Comparison of ENCODE assay signal across 8 cellular contexts in the genomic region with DNA sequence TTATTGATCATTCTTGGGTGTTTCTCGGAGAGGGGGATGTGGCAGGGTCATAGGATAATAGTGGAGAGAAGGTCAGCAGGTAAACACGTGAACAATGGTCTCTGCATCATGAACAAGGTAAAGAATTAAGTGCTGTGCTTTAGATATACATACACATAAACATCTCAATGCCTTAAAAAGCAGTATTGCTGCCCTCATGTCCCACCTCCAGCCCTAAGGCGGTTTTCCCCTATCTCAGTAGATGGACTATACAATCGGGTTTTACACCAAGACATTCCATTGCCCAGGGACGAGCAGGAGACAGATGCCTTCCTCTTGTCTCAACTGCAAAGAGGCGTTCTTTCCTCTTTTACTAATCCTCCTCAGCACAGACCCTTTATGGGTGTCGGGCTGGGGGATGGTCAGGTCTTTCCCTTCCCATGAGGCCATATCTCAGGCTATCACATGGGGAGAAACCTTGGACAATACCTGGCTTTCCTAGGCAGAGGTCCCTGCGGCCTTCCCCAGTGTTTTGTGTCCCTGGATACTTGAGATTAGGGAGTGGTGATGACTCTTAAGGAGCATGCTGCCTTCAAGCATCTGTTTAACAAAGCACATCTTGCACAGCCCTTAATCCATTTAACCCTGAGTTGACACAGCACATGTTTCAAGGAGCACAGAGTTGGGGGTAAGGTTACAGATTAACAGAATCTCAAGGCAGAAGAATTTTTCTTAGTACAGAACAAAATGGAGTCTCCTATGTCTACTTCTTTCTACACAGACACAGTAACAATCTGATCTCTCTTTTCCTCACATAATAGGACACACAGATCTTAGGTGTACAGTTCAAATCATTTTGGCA. TPM values are rescaled to one million over a fixed set of nuclear protein-coding genes. Genes with fewer than 3 reads are reported as not detected.
DNase-seq lines count a peak whose midpoint lies in the region; ATAC-seq, FAIRE-seq and TF ChIP-seq lines count a peak whose summit lies in the region.
"Not testable (repeated sequence)": the region's sequence is repeated elsewhere in the genome, so short reads cannot be mapped to it uniquely, and the experiment has no call there.

No MANE protein-coding gene starts in this region.

- not testable (repeated sequence) for ATAC-seq in RWPE2 (ENCODE audit: low read depth); HepG2

- FAIRE-seq in HepG2 (lab: Jason Lieb, UNC) = not testable (repeated sequence)

- in situ Hi-C loops in HepG2 (cut with HindIII; ENCODE audit: extremely low pct_ligation_motif_present, low pct_unique_long_range_greater_than_20kb) = not testable (repeated sequence)

- H3K27ac ChIP-seq in ACC112 (ENCODE audit: low read depth, low read length) = peak overlapping the region; percentile 100
- H3K27ac ChIP-seq in RWPE2 (ENCODE audit: poor library complexity, severe bottlenecking) = peak overlapping the region; percentile 97
- peak overlapping the region; percentile 85 to 94 (median 91) for H3K27ac ChIP-seq in esophagus muscularis mucosa (replicated peaks in 1 of 4)
- H3K27ac ChIP-seq in HepG2 (ENCODE audit: extremely low read length, insufficient read depth, low read length) = not testable (repeated sequence)

- H3K36me3 Mint-ChIP-seq in brain; progenitor cell of endocrine pancreas (ENCODE audit: insufficient read depth); type B pancreatic cell: not testable (repeated sequence)

- peak; percentile 40 for DNase-seq in LHCN-M2 (ENCODE audit: low read depth)
- not testable (repeated sequence) for DNase-seq in RWPE2 (ENCODE audit: low spot score); esophagus muscularis mucosa (ENCODE audit: extremely low spot score); HepG2 (ENCODE audit: low spot score); progenitor cell of endocrine pancreas (ENCODE audit: low spot score, unreplicated experiment); type B pancreatic cell (ENCODE audit: extremely low spot score, unreplicated experiment)

- not testable (repeated sequence) for H3K27me3 ChIP-seq in ACC112 (ENCODE audit: insufficient read depth, low read length); RWPE2 (ENCODE audit: insufficient read depth, poor library complexity, severe bottlenecking); esophagus muscularis mucosa
- peaks cover 0 to 21% of the 10 kb centered on the region in 2 experiments; a peak in 4 of 5 replicates for H3K27me3 ChIP-seq in HepG2 (ENCODE audit: control insufficient read depth in 1 of 2, insufficient read depth in 2 of 2, low read length in 2 of 2)

- BruUV-seq in HepG2 (replicated peaks; lab: Mats Ljungman, UMichigan) = not testable (repeated sequence)

- H3K9ac ChIP-seq in HepG2 (ENCODE audit: insufficient read depth, low read depth, low read length) = not testable (repeated sequence)

- CTCF ChIA-PET in HepG2 (lab: Yijun Ruan, JAX; ENCODE audit: low intra/inter-chr PET ratio, low total read pairs) = not testable (repeated sequence)

- WGBS in esophagus muscularis mucosa = 71% methylated on average over 8 of the region's 8 CpGs
- 25% methylated on average over 8 of the region's 8 CpGs for WGBS in HepG2 (ENCODE audit: low lambda C conversion rate)

- not testable (repeated sequence) for H2AFZ ChIP-seq in ACC112 (ENCODE audit: low read length, unreplicated experiment); HepG2 (ENCODE audit: low read length)

- H3K27ac Mint-ChIP-seq in brain = peak overlapping the region in 3 of 5 experiments; percentile 11 to 29 (median 18)
- peak overlapping the region; percentile 77 for H3K27ac Mint-ChIP-seq in progenitor cell of endocrine pancreas
- H3K27ac Mint-ChIP-seq in type B pancreatic cell = peak overlapping the region; percentile 57

- not testable (repeated sequence) for TF ChIP-seq CTCF in RWPE2 (IDR thresholded peaks at IDR 0.05; ENCODE audit: poor library complexity, severe bottlenecking); brain (conservative IDR thresholded peaks at IDR 0.05); esophagus muscularis mucosa (IDR thresholded peaks at IDR 0.05); HepG2 (CRISPR knock-in tag; IDR thresholded peaks at IDR 0.05); progenitor cell of endocrine pancreas (IDR thresholded peaks at IDR 0.05; ENCODE audit: unreplicated experiment); type B pancreatic cell (conservative IDR thresholded peaks at IDR 0.05)

- intact Hi-C loops in esophagus muscularis mucosa (cut with DNase I); HepG2 (cut with micrococcal nuclease; ENCODE audit: unreplicated experiment): not testable (repeated sequence)

- not testable (repeated sequence) for H3K4me3 Mint-ChIP-seq in brain; progenitor cell of endocrine pancreas (ENCODE audit: low read depth); type B pancreatic cell

- H3K4me3 ChIP-seq in ACC112 (ENCODE audit: low read depth, low read length); RWPE2 (ENCODE audit: severe bottlenecking); esophagus muscularis mucosa; HepG2 (replicated peaks in 1 of 3; ENCODE audit: insufficient read depth in 1 of 3, low read depth in 2 of 3, low read length in 3 of 3): not testable (repeated sequence)

- not testable (repeated sequence) for H3K9me3 ChIP-seq in RWPE2 (ENCODE audit: severe bottlenecking); esophagus muscularis mucosa; HepG2 (ENCODE audit: low read length)

- not testable (repeated sequence) for H4K20me1 ChIP-seq in HepG2 (ENCODE audit: insufficient read depth, low read length)

- not testable (repeated sequence) for H3K9me3 Mint-ChIP-seq in brain; progenitor cell of endocrine pancreas (ENCODE audit: low read depth); type B pancreatic cell

- H3K4me1 ChIP-seq in ACC112 (ENCODE audit: control insufficient read depth, insufficient read depth, low read length, unreplicated experiment) = peaks cover 50% of the 10 kb centered on the region
- H3K4me1 ChIP-seq in RWPE2 (ENCODE audit: insufficient read depth, poor library complexity, severe bottlenecking) = peaks cover 61% of the 10 kb centered on the region
- H3K4me1 ChIP-seq in esophagus muscularis mucosa = peaks cover 35 to 86% (median 78%) of the 10 kb centered on the region in 4 donors
- peaks cover 66% of the 10 kb centered on the region for H3K4me1 ChIP-seq in HepG2 (ENCODE audit: insufficient read depth, low read length)

- not testable (repeated sequence) for TF ChIP-seq RAD21 in HepG2 (CRISPR knock-in tag; IDR thresholded peaks at IDR 0.05)

- H3K4me1 Mint-ChIP-seq in brain = peaks cover 47% of the 10 kb centered on the region
- H3K4me1 Mint-ChIP-seq in progenitor cell of endocrine pancreas (ENCODE audit: low read depth) = peaks cover 26% of the 10 kb centered on the region
- H3K4me1 Mint-ChIP-seq in type B pancreatic cell (ENCODE audit: unreplicated experiment) = peaks cover 22% of the 10 kb centered on the region

- TF ChIP-seq POLR2A in esophagus muscularis mucosa (IDR thresholded peaks at IDR 0.05; ENCODE audit: low read depth); HepG2 (IDR thresholded peaks at IDR 0.05; ENCODE audit: insufficient read depth in 1 of 2, low read depth in 2 of 2, low read length in 2 of 2): not testable (repeated sequence)

- H3K79me2 ChIP-seq in ACC112 (ENCODE audit: control insufficient read depth, insufficient read depth, low read length, unreplicated experiment); HepG2 (ENCODE audit: insufficient read depth, low read length): not testable (repeated sequence)

- POLR2A ChIA-PET in HepG2 (lab: Yijun Ruan, JAX) = interaction anchor here (1.5 to 5.8 kb wide), 4 partner anchors 11 to 38 kb away, joined by 4 to 67 read pairs (median 24); a partner anchor contains a TSS

- TF ChIP-seq EP300 in esophagus muscularis mucosa (IDR thresholded peaks at IDR 0.05); HepG2 (IDR thresholded peaks at IDR 0.05; ENCODE audit: low read depth in 2 of 2, low read length in 2 of 2); HepG2 (CRISPR knock-in tag; IDR thresholded peaks at IDR 0.05; ENCODE audit: borderline replicate concordance): not testable (repeated sequence)

- not testable (repeated sequence) for H3K36me3 ChIP-seq in ACC112 (ENCODE audit: insufficient read depth, low read length); RWPE2 (ENCODE audit: low read depth); esophagus muscularis mucosa; HepG2 (replicated peaks in 1 of 2; ENCODE audit: control insufficient read depth in 1 of 2, insufficient read depth in 2 of 2, low read length in 2 of 2)

- not testable (repeated sequence) for H3K27me3 Mint-ChIP-seq in brain, progenitor cell of endocrine pancreas, type B pancreatic cell

- H3K4me2 ChIP-seq in HepG2 (ENCODE audit: low read depth, low read length) = peak overlapping the region; percentile 83; the same call in 1 of the 2 replicates

RNA-seq across cellular contexts. Expression of a gene that starts 13.7 kb away (rescaled TPM):
- total RNA-seq in LHCN-M2 (2014; rRNA removed) (149 and 161 TPM in 2 replicates), esophagus muscularis mucosa (100 to 1,000 TPM; 398 to 632 (median 462) TPM), HepG2 (2016; rRNA removed; fragmentation: Illumina TruSeq; extraction: Trizol) (82.0 and 86.3 TPM in 2 replicates), progenitor cell of endocrine pancreas (54.4 and 54.9 TPM in 2 replicates), type B pancreatic cell (ENCODE audit: low replicate concordance) (39.3 and 52.2 TPM in 2 replicates)
- 77.3 TPM for polyA plus RNA-seq in LHCN-M2 (2012)
- polyA plus RNA-seq in brain (ENCODE audit: insufficient read depth, low read depth, low replicate concordance) (125 TPM), HepG2 (2011; rRNA removed) (24.2 and 37.5 TPM in 2 replicates)
- total RNA-seq in HepG2 (2016; cell fraction: cytosol; rRNA removed; fragmentation: Illumina TruSeq; extraction: Trizol; ENCODE audit: low read depth) = 5.4 and 6.5 TPM in 2 replicates
- total RNA-seq in HepG2 (2016; cell fraction: insoluble cytoplasmic fraction; rRNA removed; fragmentation: Illumina TruSeq; extraction: Trizol) = 69.1 and 89.6 TPM in 2 replicates
- 18.0 and 19.5 TPM in 2 replicates for total RNA-seq in HepG2 (2016; cell fraction: membrane; rRNA removed; fragmentation: Illumina TruSeq; extraction: Trizol)
- total RNA-seq in HepG2 (2016; cell fraction: nucleus; rRNA removed; fragmentation: Illumina TruSeq; extraction: Trizol) = 59.8 and 63.0 TPM in 2 replicates
- polyA plus RNA-seq in HepG2 (2011; cell fraction: cytosol; rRNA removed) = 24.4 and 27.4 TPM in 2 replicates
- 111 and 112 TPM in 2 replicates for polyA plus RNA-seq in HepG2 (2011; cell fraction: nucleus; rRNA removed)
- polyA plus RNA-seq in HepG2 (2012) = 26.9 and 46.5 TPM in 2 replicates
- 3.5 TPM in 2 replicates for polyA plus RNA-seq in HepG2 (2016; cell fraction: cytosol; fragmentation: Illumina TruSeq; extraction: Trizol; ENCODE audit: low read depth)
- polyA plus RNA-seq in HepG2 (2016; cell fraction: insoluble cytoplasmic fraction; fragmentation: Illumina TruSeq; extraction: Trizol; ENCODE audit: low read depth) = 45.7 and 58.6 TPM in 2 replicates
- 7.2 and 9.8 TPM in 2 replicates for polyA plus RNA-seq in HepG2 (2016; cell fraction: membrane; fragmentation: Illumina TruSeq; extraction: Trizol; ENCODE audit: low read depth)
- polyA plus RNA-seq in HepG2 (2016; cell fraction: nucleus; fragmentation: Illumina TruSeq; extraction: Trizol; ENCODE audit: insufficient read depth, low read depth) = 79.7 and 85.5 TPM in 2 replicates
- polyA minus RNA-seq in HepG2 (2011; rRNA and poly(A)+ RNA removed; ENCODE audit: low replicate concordance) = 26.5 and 80.5 TPM in 2 replicates
- polyA minus RNA-seq in HepG2 (2011; cell fraction: cytosol; rRNA and poly(A)+ RNA removed) = 36.1 and 38.1 TPM in 2 replicates
- 27.9 and 31.3 TPM in 2 replicates for polyA minus RNA-seq in HepG2 (2011; cell fraction: nucleus; rRNA and poly(A)+ RNA removed)

RNA-seq across cellular contexts. Expression of a gene that starts 38.7 kb away (rescaled TPM):
- 53.7 and 57.9 TPM in 2 replicates for total RNA-seq in LHCN-M2 (2014; rRNA removed)
- polyA plus RNA-seq in LHCN-M2 (2012) = 36.0 TPM
- 56.9 TPM for polyA plus RNA-seq in brain (ENCODE audit: insufficient read depth, low read depth, low replicate concordance)
- total RNA-seq in esophagus muscularis mucosa = 10 to 100 TPM; 39.0 to 44.1 (median 43.5) TPM
- 98.4 and 164 TPM in 2 replicates for total RNA-seq in HepG2 (2016; rRNA removed; fragmentation: Illumina TruSeq; extraction: Trizol)
- total RNA-seq in HepG2 (2016; cell fraction: cytosol; rRNA removed; fragmentation: Illumina TruSeq; extraction: Trizol; ENCODE audit: low read depth) = 67.6 and 72.5 TPM in 2 replicates
- total RNA-seq in HepG2 (2016; cell fraction: insoluble cytoplasmic fraction; rRNA removed; fragmentation: Illumina TruSeq; extraction: Trizol) = 90.5 and 177 TPM in 2 replicates
- 139 and 152 TPM in 2 replicates for total RNA-seq in HepG2 (2016; cell fraction: membrane; rRNA removed; fragmentation: Illumina TruSeq; extraction: Trizol)
- 149 and 161 TPM in 2 replicates for total RNA-seq in HepG2 (2016; cell fraction: nucleus; rRNA removed; fragmentation: Illumina TruSeq; extraction: Trizol)
- 172 and 221 TPM in 2 replicates for polyA plus RNA-seq in HepG2 (2011; rRNA removed)
- polyA plus RNA-seq in HepG2 (2011; cell fraction: cytosol; rRNA removed) = 185 and 213 TPM in 2 replicates
- 538 and 633 TPM in 2 replicates for polyA plus RNA-seq in HepG2 (2011; cell fraction: nucleus; rRNA removed)
- 90.9 and 112 TPM in 2 replicates for polyA plus RNA-seq in HepG2 (2012)
- 59.4 and 67.7 TPM in 2 replicates for polyA plus RNA-seq in HepG2 (2016; cell fraction: cytosol; fragmentation: Illumina TruSeq; extraction: Trizol; ENCODE audit: low read depth)
- 85.6 and 91.9 TPM in 2 replicates for polyA plus RNA-seq in HepG2 (2016; cell fraction: insoluble cytoplasmic fraction; fragmentation: Illumina TruSeq; extraction: Trizol; ENCODE audit: low read depth)
- 104 and 119 TPM in 2 replicates for polyA plus RNA-seq in HepG2 (2016; cell fraction: membrane; fragmentation: Illumina TruSeq; extraction: Trizol; ENCODE audit: low read depth)
- polyA plus RNA-seq in HepG2 (2016; cell fraction: nucleus; fragmentation: Illumina TruSeq; extraction: Trizol; ENCODE audit: insufficient read depth, low read depth) = 320 and 321 TPM in 2 replicates
- 25.3 and 228 TPM in 2 replicates for polyA minus RNA-seq in HepG2 (2011; rRNA and poly(A)+ RNA removed; ENCODE audit: low replicate concordance)
- polyA minus RNA-seq in HepG2 (2011; cell fraction: cytosol; rRNA and poly(A)+ RNA removed) = 56.6 and 60.3 TPM in 2 replicates
- 98.2 and 106 TPM in 2 replicates for polyA minus RNA-seq in HepG2 (2011; cell fraction: nucleus; rRNA and poly(A)+ RNA removed)
- total RNA-seq in progenitor cell of endocrine pancreas = 85.1 and 89.2 TPM in 2 replicates
- 64.1 and 78.3 TPM in 2 replicates for total RNA-seq in type B pancreatic cell (ENCODE audit: low replicate concordance)

Comparison
In these comparisons a context has a peak if more than half of its experiments do, and no peak if none do; other contexts are left out.
1. H3K27ac Mint-ChIP-seq: peak in every context shown above with its lines; median percentile 77 in progenitor cell of endocrine pancreas; 57 in type B pancreatic cell; 18 in brain.